33 cellular contexts compared by ENCODE assay signal in the genomic region with DNA sequence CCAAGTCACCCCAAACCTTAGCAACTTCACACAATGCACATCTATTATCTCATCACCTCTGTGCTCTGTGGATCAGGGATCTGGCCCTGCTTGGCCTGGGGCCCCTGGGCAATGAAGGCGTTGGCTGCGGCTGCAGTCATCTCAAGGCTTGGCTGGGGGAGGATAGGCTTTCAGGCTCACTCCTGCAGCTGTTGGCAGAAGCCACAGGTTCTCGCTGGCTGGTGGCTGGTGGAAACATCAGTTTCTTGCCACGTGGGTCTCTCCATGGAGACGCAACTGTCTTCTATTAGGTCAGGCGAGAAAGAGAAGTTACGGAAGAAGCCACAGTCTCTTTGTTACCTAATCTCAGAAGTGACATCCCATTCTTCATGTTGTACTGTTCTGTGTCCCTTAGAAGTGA. TPM values are rescaled to one million over a fixed set of nuclear protein-coding genes. Genes with fewer than 3 reads are reported as not detected.
DNase-seq lines count a peak whose midpoint lies in the region; ATAC-seq lines count a peak whose summit lies in the region.
"Had no signal": no experiment of that assay in that cellular context is flagged by ENCODE, and none has a peak within 500 bp of the region (broad histone marks: within the 10 kb centered on the region; RNA-seq: fewer than 3 reads in every experiment).

No MANE protein-coding gene starts in this region.

- no peak overlapping the region for H3K4me3 Mint-ChIP-seq in naive thymus-derived CD4-positive, alpha-beta T cell
- H3K4me3 Mint-ChIP-seq: activated CD4-positive, alpha-beta T cell treated with anti-CD3 and anti-CD28 coated beads, Interleukin-2, amount 10 ng/mL, durations not matched to agents 7 days and 5 days; activated naive CD4-positive, alpha-beta T cell treated with anti-CD3 and anti-CD28 coated beads, Interleukin-2, amount 50 U/mL, for 24 hours; CD4-positive, alpha-beta T cell; effector memory CD8-positive, alpha-beta T cell; HFFc6; nephron progenitor cell; T-helper 17 cell had no signal

- POLR2A ChIA-PET in naive thymus-derived CD4-positive, alpha-beta T cell (lab: Charles Lee), result no interaction called here

- no peak overlapping the region for H3K4me3 ChIP-seq in naive thymus-derived CD4-positive, alpha-beta T cell (ENCODE audit: low read length)
- H3K4me3 ChIP-seq: coronary artery, gastrocnemius medialis, hepatocyte, pancreas, vagina had no signal

- peaks cover 0 to 1% (median 0%) of the 10 kb centered on the region in 7 donors for H3K4me1 Mint-ChIP-seq in naive thymus-derived CD4-positive, alpha-beta T cell
- H3K4me1 Mint-ChIP-seq: activated CD4-positive, alpha-beta T cell treated with anti-CD3 and anti-CD28 coated beads, Interleukin-2, amount 10 ng/mL, durations not matched to agents 7 days and 5 days; activated naive CD4-positive, alpha-beta T cell treated with anti-CD3 and anti-CD28 coated beads, Interleukin-2, amount 50 U/mL, for 24 hours; T-helper 17 cell had no signal

- peaks cover 10 to 32% (median 24%) of the 10 kb centered on the region in 5 donors for H3K27me3 Mint-ChIP-seq in naive thymus-derived CD4-positive, alpha-beta T cell

- ATAC-seq in naive thymus-derived CD4-positive, alpha-beta T cell, result peak; percentile 36
- ATAC-seq in GM21723 (IDR thresholded peaks at IDR 0.05; ENCODE audit: unreplicated experiment) (no peak), HG03196 (IDR thresholded peaks at IDR 0.05; ENCODE audit: unreplicated experiment) (no peak)
- ATAC-seq: effector memory CD8-positive, alpha-beta T cell; pancreas; T-helper 17 cell had no signal

- H3K36me3 Mint-ChIP-seq in naive thymus-derived CD4-positive, alpha-beta T cell, result peaks cover 0 to 1% (median 0%) of the 10 kb centered on the region in 5 donors
- H3K36me3 Mint-ChIP-seq: activated naive CD4-positive, alpha-beta T cell treated with anti-CD3 and anti-CD28 coated beads, Interleukin-2, amount 50 U/mL, for 24 hours had no signal

- no peaks in the 10 kb centered on the region for H3K9me3 Mint-ChIP-seq in naive thymus-derived CD4-positive, alpha-beta T cell
- H3K9me3 Mint-ChIP-seq: activated CD4-positive, alpha-beta T cell treated with anti-CD3 and anti-CD28 coated beads, Interleukin-2, amount 10 ng/mL, durations not matched to agents 7 days and 5 days; activated naive CD4-positive, alpha-beta T cell treated with anti-CD3 and anti-CD28 coated beads, Interleukin-2, amount 50 U/mL, for 24 hours; CD4-positive, alpha-beta T cell; effector memory CD8-positive, alpha-beta T cell; HFFc6; nephron progenitor cell had no signal

- H3K27me3 ChIP-seq in naive thymus-derived CD4-positive, alpha-beta T cell (ENCODE audit: control insufficient read depth in 2 of 2, insufficient read depth in 2 of 2, low read length in 2 of 2), result no peaks in the 10 kb centered on the region
- H3K27me3 ChIP-seq: hepatocyte, pancreas, vagina had no signal

- H3K4me1 ChIP-seq in naive thymus-derived CD4-positive, alpha-beta T cell (ENCODE audit: control insufficient read depth in 2 of 2, insufficient read depth in 2 of 2, low read length in 2 of 2), result no peaks in the 10 kb centered on the region
- H3K4me1 ChIP-seq: gastrocnemius medialis, pancreas, vagina had no signal

- H3K27ac ChIP-seq in naive thymus-derived CD4-positive, alpha-beta T cell (ENCODE audit: low read depth, low read length), result no peak overlapping the region
- H3K27ac ChIP-seq: coronary artery, gastrocnemius medialis, hepatocyte, KMS-11, pancreas, vagina, WERI-Rb-1 had no signal

- CTCF ChIA-PET in naive thymus-derived CD4-positive, alpha-beta T cell (lab: Charles Lee), result no interaction called here

- peak; percentile 97 for DNase-seq in GF-D8 (lab: John Stamatoyannopoulos, UW)
- peak; percentile 98 for DNase-seq in MV-4-11 (lab: John Stamatoyannopoulos, UW)
- DNase-seq in SKM-1 (lab: John Stamatoyannopoulos, UW; ENCODE audit: unreplicated experiment), result peak; percentile 96
- no peak for DNase-seq in naive thymus-derived CD4-positive, alpha-beta T cell
- DNase-seq in 8988T, result no peak
- no peak for DNase-seq in NCI-H748 treated with DMSO at 0.1 percent for 48 hours (lab: John Stamatoyannopoulos, UW)
- DNase-seq: activated CD4-positive, alpha-beta T cell treated with anti-CD3 and anti-CD28 coated beads, Interleukin-2, amount 10 ng/mL, durations not matched to agents 7 days and 5 days; activated CD8-positive, alpha-beta memory T cell treated with anti-CD3 and anti-CD28 coated beads, Interleukin-2, amount 50 U/mL, for 4 hours; anterior cingulate cortex; CD4-positive, alpha-beta T cell; effector memory CD8-positive, alpha-beta T cell; gastrocnemius medialis; HFFc6; midbrain; NCI-H1105; NCI-H2081; nephron progenitor cell; pancreas; SHP77 treated with DMSO at 0.1 percent for 48 hours; stimulated activated CD4-positive, alpha-beta T cell treated with anti-CD3 and anti-CD28 coated beads, Interleukin-2, amount 100 ng/mL, for 48 hours; stimulated activated naive CD4-positive, alpha-beta T cell; T-helper 17 cell; WERI-Rb-1 had no signal

- intact Hi-C loops in naive thymus-derived CD4-positive, alpha-beta T cell (cut with micrococcal nuclease), result no loop called here

- no peaks in the 10 kb centered on the region for H3K36me3 ChIP-seq in naive thymus-derived CD4-positive, alpha-beta T cell (ENCODE audit: control insufficient read depth in 2 of 3, insufficient read depth in 3 of 3, low read length in 3 of 3)
- H3K36me3 ChIP-seq: pancreas, vagina, WERI-Rb-1 had no signal

- no peaks in the 10 kb centered on the region for H3K9me3 ChIP-seq in naive thymus-derived CD4-positive, alpha-beta T cell (ENCODE audit: control insufficient read depth in 2 of 3, low read length in 3 of 3)
- H3K9me3 ChIP-seq: gastrocnemius medialis, pancreas, vagina had no signal

- H3K27ac Mint-ChIP-seq in naive thymus-derived CD4-positive, alpha-beta T cell, result no peak overlapping the region
- H3K27ac Mint-ChIP-seq: activated CD4-positive, alpha-beta T cell treated with anti-CD3 and anti-CD28 coated beads, Interleukin-2, amount 10 ng/mL, durations not matched to agents 7 days and 5 days; activated naive CD4-positive, alpha-beta T cell treated with anti-CD3 and anti-CD28 coated beads, Interleukin-2, amount 50 U/mL, for 24 hours; CD4-positive, alpha-beta T cell; effector memory CD8-positive, alpha-beta T cell; HFFc6; nephron progenitor cell; T-helper 17 cell had no signal

RNA-seq across cellular contexts. Expression of a gene that starts 3.6 kb away (rescaled TPM):
- not detected for total RNA-seq in naive thymus-derived CD4-positive, alpha-beta T cell
- polyA plus RNA-seq in naive thymus-derived CD4-positive, alpha-beta T cell, result not detected
- total RNA-seq: activated CD4-positive, alpha-beta T cell treated with anti-CD3 and anti-CD28 coated beads, Interleukin-2, amount 10 ng/mL, durations not matched to agents 7 days and 5 days; CD4-positive, alpha-beta T cell; hepatocyte; HFFc6; HT-29; liver; T-helper 17 cell; vagina had no signal

RNA-seq across cellular contexts. Expression of a gene that starts 7.6 kb away (rescaled TPM):
- total RNA-seq in naive thymus-derived CD4-positive, alpha-beta T cell, result not detected
- not detected for polyA plus RNA-seq in naive thymus-derived CD4-positive, alpha-beta T cell
- total RNA-seq: activated CD4-positive, alpha-beta T cell treated with anti-CD3 and anti-CD28 coated beads, Interleukin-2, amount 10 ng/mL, durations not matched to agents 7 days and 5 days; CD4-positive, alpha-beta T cell; gastrocnemius medialis; HFFc6; HT-29; liver; T-helper 17 cell; temporal lobe; vagina had no signal
- polyA plus RNA-seq: liver had no signal

RNA-seq across cellular contexts. Expression of a gene that starts 45.2 kb away (rescaled TPM):
- 10 to 100 TPM; 13.3 to 23.0 (median 20.9) TPM for total RNA-seq in naive thymus-derived CD4-positive, alpha-beta T cell
- 1 to 10 TPM; 3.4 to 3.6 TPM for polyA plus RNA-seq in naive thymus-derived CD4-positive, alpha-beta T cell

RNA-seq across cellular contexts. Expression of a gene that starts 45.4 kb away (rescaled TPM):
- 10 to 100 TPM; 31.0 to 64.4 (median 55.2) TPM for total RNA-seq in naive thymus-derived CD4-positive, alpha-beta T cell
- 10 to 100 TPM; 10.0 to 10.5 TPM for polyA plus RNA-seq in naive thymus-derived CD4-positive, alpha-beta T cell

Comparison
In these comparisons a context has a peak if more than half of its experiments do, and no peak if none do; other contexts are left out.
1. DNase-seq: peak in GF-D8 (single experiment), MV-4-11 (single experiment) and SKM-1 (single experiment); none in naive thymus-derived CD4-positive, alpha-beta T cell (0 of 9), 8988T (single experiment) and NCI-H748 treated with DMSO at 0.1 percent for 48 hours (single experiment).